Comparison of ENCODE assay signal across 8 cellular contexts in the genomic region with DNA sequence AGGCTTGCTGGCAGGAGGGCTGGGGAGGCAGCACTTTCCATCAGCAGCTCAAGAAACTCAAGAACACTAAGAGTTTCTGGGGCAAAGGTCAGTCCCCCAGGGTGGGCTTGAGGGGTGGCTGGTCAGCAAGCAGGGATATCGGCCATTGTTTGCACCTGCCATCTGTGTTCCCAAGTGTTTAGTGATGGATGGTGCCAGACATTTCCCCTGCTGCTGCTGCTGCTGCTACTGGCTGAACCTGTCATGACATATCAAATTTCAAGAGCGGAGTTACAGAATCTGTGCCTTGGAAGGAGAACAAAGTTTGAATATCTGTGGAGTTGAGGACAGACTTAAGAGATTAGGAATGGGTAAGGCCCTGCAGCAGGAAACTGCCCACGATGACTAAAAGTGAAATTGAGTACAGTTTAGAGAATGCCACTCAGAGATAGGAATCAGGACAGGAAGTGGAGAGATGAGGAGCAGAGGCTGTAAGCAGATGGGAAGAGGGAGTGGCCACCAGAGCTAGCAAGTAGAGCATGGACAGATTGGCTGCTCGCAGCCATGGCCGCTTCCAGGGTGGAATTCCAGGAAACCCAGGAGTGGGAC. TPM values are rescaled to one million over a fixed set of nuclear protein-coding genes. Genes with fewer than 3 reads are reported as not detected.
DNase-seq lines count a peak whose midpoint lies in the region; ATAC-seq, FAIRE-seq and TF ChIP-seq lines count a peak whose summit lies in the region.

No MANE protein-coding gene starts in this region.

- H3K27me3 ChIP-seq in WERI-Rb-1 (ENCODE audit: insufficient read depth, low read depth, severe bottlenecking) (no peaks in the 10 kb centered on the region), right atrium auricular region (no peaks in the 10 kb centered on the region)

- ATAC-seq in GM21526 (IDR thresholded peaks at IDR 0.05; ENCODE audit: low FRiP score, unreplicated experiment): no peak

- no peaks in the 10 kb centered on the region for H3K36me3 ChIP-seq in WERI-Rb-1
- H3K36me3 ChIP-seq in right atrium auricular region: no peaks in the 10 kb centered on the region

- H3K27ac ChIP-seq in WERI-Rb-1 (no peak overlapping the region), coronary artery (no peak overlapping the region), right atrium auricular region (no peak overlapping the region)

- peak; percentile 22 for DNase-seq in DMS79 (lab: John Stamatoyannopoulos, UW)
- peak; percentile 33 for DNase-seq in NCI-H1694 (lab: John Stamatoyannopoulos, UW)
- peak; percentile 12 for DNase-seq in WERI-Rb-1
- peak; percentile 5 to 68 for DNase-seq in lung microvascular endothelial cell (ENCODE audit: low read depth in 2 of 2)
- no peak for DNase-seq in frontal cortex (ENCODE audit: low spot score in 2 of 2)
- DNase-seq in coronary artery (ENCODE audit: low spot score): no peak
- DNase-seq in right atrium auricular region (ENCODE audit: low spot score): no peak

- no peak for FAIRE-seq in frontal cortex (lab: Jason Lieb, UNC)

- H3K9me3 ChIP-seq in WERI-Rb-1 (ENCODE audit: severe bottlenecking): no peaks in the 10 kb centered on the region
- no peaks in the 10 kb centered on the region for H3K9me3 ChIP-seq in right atrium auricular region

- TF ChIP-seq CTCF in WERI-Rb-1 (IDR thresholded peaks at IDR 0.05; ENCODE audit: low read depth, low read length): no peak
- TF ChIP-seq CTCF in coronary artery (IDR thresholded peaks at IDR 0.05): no peak
- TF ChIP-seq CTCF in right atrium auricular region (IDR thresholded peaks at IDR 0.05): no peak

- peaks cover 0 to 10% of the 10 kb centered on the region in 2 donors for H3K4me1 ChIP-seq in right atrium auricular region

- no peak overlapping the region for H3K4me3 ChIP-seq in WERI-Rb-1 (ENCODE audit: low read depth, low read length)
- no peak overlapping the region for H3K4me3 ChIP-seq in coronary artery
- H3K4me3 ChIP-seq in right atrium auricular region: no peak overlapping the region

RNA-seq across cellular contexts. Expression of gene PPP1R3C, which starts 39.2 kb away (rescaled TPM):
- total RNA-seq in lung microvascular endothelial cell: 0.20 and 0.44 TPM in 2 replicates
- total RNA-seq in frontal cortex: 37.9 TPM
- 100 to 1,000 TPM in 1 of 2 donors, 10 to 100 TPM in 1; 58.0 to 250 TPM for total RNA-seq in right atrium auricular region

Comparison
In these comparisons a context has a peak if more than half of its experiments do, and no peak if none do; other contexts are left out.
1. DNase-seq: peak in DMS79 (single experiment), NCI-H1694 (single experiment), WERI-Rb-1 (single experiment) and lung microvascular endothelial cell (2 of 2); none in frontal cortex (0 of 2), coronary artery (single experiment) and right atrium auricular region (single experiment).
2. RNA of gene PPP1R3C, which starts 39.2 kb away (total RNA-seq): 58.0 to 250 TPM in right atrium auricular region and 37.9 TPM in frontal cortex (single experiment); 0.20 to 0.44 TPM in lung microvascular endothelial cell; every median in the first group is over 10 times any median in the second.